ENCODE assay signal across 13 cellular contexts in the genomic region with DNA sequence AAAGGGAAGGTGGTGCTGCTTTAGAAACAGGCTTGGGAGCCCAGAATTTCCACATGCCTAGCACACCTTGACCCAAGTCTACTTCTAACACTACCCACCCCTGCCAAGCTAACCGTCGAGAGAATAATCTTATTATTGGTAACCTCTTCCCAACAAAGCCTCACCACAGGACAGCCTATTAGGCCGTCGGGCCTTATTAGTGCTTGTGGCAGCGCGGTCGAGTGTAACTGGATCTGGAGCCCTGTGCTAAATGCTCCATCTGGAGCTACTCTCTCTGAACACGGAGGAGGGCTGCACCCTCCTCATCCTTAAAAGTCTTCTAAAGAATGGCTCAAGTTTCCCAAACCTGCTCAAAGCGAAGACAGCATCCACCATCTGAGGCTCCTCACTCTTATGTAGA.
"Had no signal": no experiment of that assay in that cellular context is flagged by ENCODE, and none has a peak within 500 bp of the region (broad histone marks: within the 10 kb centered on the region; RNA-seq: fewer than 3 reads in every experiment).

No MANE protein-coding gene starts in this region.

- H3K36me3 Mint-ChIP-seq: activated naive CD8-positive, alpha-beta T cell had no signal

- H3K27ac ChIP-seq: ovary had no signal

- H3K27ac Mint-ChIP-seq: activated naive CD8-positive, alpha-beta T cell; activated T-cell treated with anti-CD3 and anti-CD28 coated beads, Interleukin-2, amount 50 U/mL, for 72 hours had no signal

- ATAC-seq: activated T-cell treated with anti-CD3 and anti-CD28 coated beads, Interleukin-2, amount 50 U/mL, for 72 hours; left lobe of liver had no signal

- H3K4me3 ChIP-seq: ovary had no signal

- H3K9me3 ChIP-seq: ovary had no signal

- DNase-seq: activated CD4-positive, alpha-beta T cell treated with anti-CD3 and anti-CD28 coated beads for 48 hours; activated CD8-positive, alpha-beta memory T cell treated with anti-CD3 and anti-CD28 coated beads, Interleukin-2, amount 50 U/mL, for 48 hours; activated gamma-delta T cell; activated T-cell treated with anti-CD3 and anti-CD28 coated beads, Interleukin-2, amount 50 U/mL, for 72 hours; amniotic stem cell; islet precursor cell; mammary epithelial cell; ovary; stimulated activated CD4-positive, alpha-beta T cell treated with anti-CD3 and anti-CD28 coated beads, Interleukin-12 subunit alpha, Interleukin-12 subunit beta, amount 100 ng/mL, for 4 hours; stimulated activated CD4-positive, alpha-beta T cell treated with anti-CD3 and anti-CD28 coated beads, Interleukin-2, amount 100 ng/mL, for 24 hours had no signal

- H3K36me3 ChIP-seq: ovary had no signal

- H3K27me3 ChIP-seq: ovary had no signal

- H3K4me3 Mint-ChIP-seq: activated naive CD8-positive, alpha-beta T cell; activated T-cell treated with anti-CD3 and anti-CD28 coated beads, Interleukin-2, amount 50 U/mL, for 72 hours; neural crest cell had no signal
